ENCODE assay signal across 26 cellular contexts in the genomic region with DNA sequence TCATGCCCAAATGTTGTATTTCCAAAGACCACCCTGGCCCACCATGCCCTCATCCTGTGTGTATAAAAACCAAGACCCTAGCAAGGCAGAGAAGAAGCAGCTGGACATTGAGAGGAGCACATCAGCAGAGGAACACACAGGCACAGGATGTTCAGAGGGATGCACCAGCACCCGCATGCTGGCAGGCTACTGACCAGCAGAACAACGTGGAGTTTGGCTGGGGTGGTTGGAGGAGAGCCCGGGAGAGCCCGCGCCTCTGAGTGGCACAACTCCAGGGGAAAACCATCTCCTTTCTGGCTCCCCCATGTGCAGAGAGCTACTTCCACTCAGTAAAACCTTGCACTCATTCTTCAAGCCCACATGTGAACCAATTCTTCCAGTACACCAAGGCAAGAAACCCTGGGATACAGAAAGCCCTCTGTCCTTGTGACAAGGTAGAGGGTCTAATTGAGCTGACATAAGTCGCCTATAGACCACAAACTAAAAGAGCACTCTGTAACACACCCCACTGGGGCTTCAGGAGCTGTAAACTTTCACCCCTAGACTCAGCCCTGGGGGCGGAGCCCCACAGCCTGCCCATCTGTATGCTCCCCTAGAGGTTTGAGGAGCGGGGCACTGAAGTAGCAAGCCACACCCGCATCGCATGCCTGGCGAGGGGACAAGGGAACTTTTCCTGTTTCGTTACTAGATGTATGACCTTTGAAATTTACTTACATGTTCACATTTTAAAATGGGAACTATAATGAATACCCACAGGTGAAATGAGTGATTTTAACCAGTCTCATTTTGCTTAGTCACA.
"Had no signal": no experiment of that assay in that cellular context is flagged by ENCODE, and none has a peak within 500 bp of the region (broad histone marks: within the 10 kb centered on the region; RNA-seq: fewer than 3 reads in every experiment).

No MANE protein-coding gene starts in this region.

- H3K9ac ChIP-seq: neural progenitor cell had no signal

- ATAC-seq: naive thymus-derived CD4-positive, alpha-beta T cell; sciatic nerve; stimulated activated naive CD8-positive, alpha-beta T cell treated with anti-CD3 and anti-CD28 coated beads, Interleukin-15, Interleukin-2, amounts not matched to agents 100 U/mL and 50 U/mL, for 24 hours had no signal

- H3K4me1 Mint-ChIP-seq: activated naive CD4-positive, alpha-beta T cell treated with anti-CD3 and anti-CD28 coated beads, Interleukin-2, amount 10 ng/mL, durations not matched to agents 7 days and 5 days; activated naive CD8-positive, alpha-beta T cell treated with anti-CD3 and anti-CD28 coated beads, Interleukin-2, amount 10 ng/mL, durations not matched to agents 7 days and 5 days; naive thymus-derived CD4-positive, alpha-beta T cell had no signal

- DNase-seq: activated CD4-positive, alpha-beta T cell treated with anti-CD3 and anti-CD28 coated beads for 4 hours; activated CD4-positive, alpha-beta T cell treated with anti-CD3 and anti-CD28 coated beads, Interleukin-2, amount 50 U/mL, for 4 hours; activated CD8-positive, alpha-beta memory T cell treated with anti-CD3 and anti-CD28 coated beads for 24 hours; activated effector memory CD4-positive, alpha-beta T cell treated with Interleukin-2 at 50 U/mL for 16 hours; activated naive CD4-positive, alpha-beta T cell treated with anti-CD3 and anti-CD28 coated beads, Interleukin-2, amount 10 ng/mL, durations not matched to agents 7 days and 5 days; activated naive CD8-positive, alpha-beta T cell treated with anti-CD3 and anti-CD28 coated beads, Interleukin-2, amount 10 ng/mL, durations not matched to agents 7 days and 5 days; cortex of kidney; foreskin melanocyte; left ventricle myocardium inferior; midbrain; naive thymus-derived CD4-positive, alpha-beta T cell; stimulated activated CD4-positive, alpha-beta T cell treated with anti-CD3 and anti-CD28 coated beads, Interleukin-12 subunit alpha, Interleukin-12 subunit beta, amount 100 ng/mL, for 4 hours; stimulated activated CD4-positive, alpha-beta T cell treated with anti-CD3 and anti-CD28 coated beads, Interleukin-4, amount 100 ng/mL, for 1 hour; stimulated activated naive CD8-positive, alpha-beta T cell treated with anti-CD3 and anti-CD28 coated beads, Interleukin-15, Interleukin-2, amounts not matched to agents 100 U/mL and 50 U/mL, for 24 hours; T-helper 9 cell; testis; trophoblast cell had no signal

- FAIRE-seq: endothelial cell of umbilical vein, TTC549 had no signal

- H3K4me3 Mint-ChIP-seq: activated naive CD4-positive, alpha-beta T cell treated with anti-CD3 and anti-CD28 coated beads, Interleukin-2, amount 10 ng/mL, durations not matched to agents 7 days and 5 days; activated naive CD8-positive, alpha-beta T cell treated with anti-CD3 and anti-CD28 coated beads, Interleukin-2, amount 10 ng/mL, durations not matched to agents 7 days and 5 days; brain; naive thymus-derived CD4-positive, alpha-beta T cell; neural progenitor cell had no signal

- H3K27me3 ChIP-seq: ascending aorta, neural progenitor cell, testis, vagina had no signal

- H3K27ac Mint-ChIP-seq: activated naive CD4-positive, alpha-beta T cell treated with anti-CD3 and anti-CD28 coated beads, Interleukin-2, amount 10 ng/mL, durations not matched to agents 7 days and 5 days; activated naive CD8-positive, alpha-beta T cell treated with anti-CD3 and anti-CD28 coated beads, Interleukin-2, amount 10 ng/mL, durations not matched to agents 7 days and 5 days; naive thymus-derived CD4-positive, alpha-beta T cell; neural progenitor cell had no signal

- H3K27me3 Mint-ChIP-seq: activated naive CD4-positive, alpha-beta T cell treated with anti-CD3 and anti-CD28 coated beads, Interleukin-2, amount 10 ng/mL, durations not matched to agents 7 days and 5 days; activated naive CD8-positive, alpha-beta T cell treated with anti-CD3 and anti-CD28 coated beads, Interleukin-2, amount 10 ng/mL, durations not matched to agents 7 days and 5 days; brain had no signal

- H3K4me2 ChIP-seq: neural progenitor cell had no signal

- H2AFZ ChIP-seq: neural progenitor cell had no signal

- H3K27ac ChIP-seq: ascending aorta, left ventricle myocardium inferior, neural progenitor cell, skin epidermis, testis, vagina, VCaP had no signal

- H3K9me3 ChIP-seq: ascending aorta, left ventricle myocardium inferior, testis, vagina had no signal

- H3K4me3 ChIP-seq: ascending aorta, left ventricle myocardium inferior, neural progenitor cell, skin epidermis, testis, vagina had no signal

- H3K4me1 ChIP-seq: ascending aorta, neural progenitor cell, testis, vagina had no signal

- H3K36me3 ChIP-seq: ascending aorta, left ventricle myocardium inferior, neural progenitor cell, vagina had no signal

- H3K36me3 Mint-ChIP-seq: activated naive CD4-positive, alpha-beta T cell treated with anti-CD3 and anti-CD28 coated beads, Interleukin-2, amount 10 ng/mL, durations not matched to agents 7 days and 5 days; activated naive CD8-positive, alpha-beta T cell treated with anti-CD3 and anti-CD28 coated beads, Interleukin-2, amount 10 ng/mL, durations not matched to agents 7 days and 5 days; brain; naive thymus-derived CD4-positive, alpha-beta T cell; neural progenitor cell had no signal

- H3K9me3 Mint-ChIP-seq: activated naive CD4-positive, alpha-beta T cell treated with anti-CD3 and anti-CD28 coated beads, Interleukin-2, amount 10 ng/mL, durations not matched to agents 7 days and 5 days; activated naive CD8-positive, alpha-beta T cell treated with anti-CD3 and anti-CD28 coated beads, Interleukin-2, amount 10 ng/mL, durations not matched to agents 7 days and 5 days had no signal
